21 cellular contexts compared by ENCODE assay signal in genomic region chr9:88812938-88813670, GRCh38.
"Had no signal": no experiment of that assay in that cellular context is flagged by ENCODE, and none has a peak within 500 bp of the region (broad histone marks: within the 10 kb centered on the region; RNA-seq: fewer than 3 reads in every experiment).

No MANE protein-coding gene starts in this region.

- H3K36me3 ChIP-seq: brain microvascular endothelial cell, left lung, ovary, prostate gland, spleen had no signal

- H3K4me1 ChIP-seq: left lung, prostate gland had no signal

- DNase-seq: activated CD4-positive, alpha-beta T cell treated with anti-CD3 and anti-CD28 coated beads for 36 hours; activated CD4-positive, alpha-beta T cell treated with anti-CD3 and anti-CD28 coated beads, Interleukin-2, amount 50 U/mL, for 4 hours; activated CD8-positive, alpha-beta memory T cell treated with anti-CD3 and anti-CD28 coated beads for 24 hours; activated CD8-positive, alpha-beta memory T cell treated with anti-CD3 and anti-CD28 coated beads, Interleukin-2, amount 50 U/mL, for 4 hours; activated T-cell treated with anti-CD3 and anti-CD28 coated beads, Interleukin-2, amount 50 U/mL, for 24 hours; aorta; brain microvascular endothelial cell; foreskin fibroblast; immature natural killer cell; naive thymus-derived CD8-positive, alpha-beta T cell; ovary; spleen; stimulated activated CD4-positive, alpha-beta T cell treated with anti-CD3 and anti-CD28 coated beads, Interleukin-4, amount 100 ng/mL, for 1 hour; stimulated activated naive CD8-positive, alpha-beta T cell treated with anti-CD3 and anti-CD28 coated beads, Interleukin-15, Interleukin-2, amounts not matched to agents 100 U/mL and 50 U/mL, for 24 hours; T-helper 9 cell had no signal

- H3K4me1 Mint-ChIP-seq: activated CD4-positive, alpha-beta T cell treated with anti-CD3 and anti-CD28 coated beads for 36 hours; activated T-helper 17 cell treated with anti-CD3 and anti-CD28 coated beads, Interleukin-2, amount 50 U/mL, for 72 hours; central memory CD8-positive, alpha-beta T cell; immature natural killer cell had no signal

- H3K4me3 Mint-ChIP-seq: activated CD4-positive, alpha-beta T cell treated with anti-CD3 and anti-CD28 coated beads for 36 hours; activated T-cell treated with anti-CD3 and anti-CD28 coated beads, Interleukin-2, amount 50 U/mL, for 24 hours; activated T-helper 17 cell treated with anti-CD3 and anti-CD28 coated beads, Interleukin-2, amount 50 U/mL, for 72 hours; central memory CD8-positive, alpha-beta T cell; immature natural killer cell; mesothelial cell of epicardium; naive thymus-derived CD8-positive, alpha-beta T cell had no signal

- H3K27ac Mint-ChIP-seq: activated CD4-positive, alpha-beta T cell treated with anti-CD3 and anti-CD28 coated beads for 36 hours; activated naive CD4-positive, alpha-beta T cell treated with anti-CD3 and anti-CD28 coated beads, Interleukin-2, amount 50 U/mL, for 72 hours; activated T-cell treated with anti-CD3 and anti-CD28 coated beads, Interleukin-2, amount 50 U/mL, for 24 hours; activated T-helper 17 cell treated with anti-CD3 and anti-CD28 coated beads, Interleukin-2, amount 50 U/mL, for 72 hours; immature natural killer cell; mesothelial cell of epicardium; naive thymus-derived CD8-positive, alpha-beta T cell had no signal

- H3K9me3 Mint-ChIP-seq: activated naive CD4-positive, alpha-beta T cell treated with anti-CD3 and anti-CD28 coated beads, Interleukin-2, amount 50 U/mL, for 72 hours; activated T-cell treated with anti-CD3 and anti-CD28 coated beads, Interleukin-2, amount 50 U/mL, for 24 hours; activated T-helper 17 cell treated with anti-CD3 and anti-CD28 coated beads, Interleukin-2, amount 50 U/mL, for 72 hours; central memory CD8-positive, alpha-beta T cell; immature natural killer cell; mesothelial cell of epicardium; naive thymus-derived CD8-positive, alpha-beta T cell had no signal

- H3K36me3 Mint-ChIP-seq: activated naive CD4-positive, alpha-beta T cell treated with anti-CD3 and anti-CD28 coated beads, Interleukin-2, amount 50 U/mL, for 72 hours; immature natural killer cell; mesothelial cell of epicardium; naive thymus-derived CD8-positive, alpha-beta T cell had no signal

- H3K9me3 ChIP-seq: left lung, ovary, prostate gland, spleen had no signal

- H3K27ac ChIP-seq: brain microvascular endothelial cell, left lung, ovary, prostate gland, spleen had no signal

- H3K4me3 ChIP-seq: left lung, ovary, prostate gland, spleen had no signal

- H3K27me3 ChIP-seq: brain microvascular endothelial cell, ovary had no signal
